ENCODE assay signal across 9 cellular contexts in genomic region chr1:154329152-154329521, GRCh38. TPM values are rescaled to one million over a fixed set of nuclear protein-coding genes. Genes with fewer than 3 reads are reported as not detected.
DNase-seq lines count a peak whose midpoint lies in the region; ATAC-seq and TF ChIP-seq lines count a peak whose summit lies in the region.
"Had no signal": no experiment of that assay in that cellular context is flagged by ENCODE, and none has a peak within 500 bp of the region (broad histone marks: within the 10 kb centered on the region; RNA-seq: fewer than 3 reads in every experiment).

No MANE protein-coding gene starts in this region.

- no peak overlapping the region for H3K27ac ChIP-seq in DOHH2 (ENCODE audit: low read depth, low read length)
- no peak overlapping the region for H3K27ac ChIP-seq in OCI-LY1 (ENCODE audit: low read depth, low read length, poor library complexity, severe bottlenecking)
- peak overlapping the region; percentile 85 to 98 (median 95) for H3K27ac ChIP-seq in esophagus squamous epithelium
- no peak overlapping the region for H3K27ac ChIP-seq in rectal smooth muscle tissue (ENCODE audit: low read depth, low read length)

- H3K9me2 ChIP-seq in DOHH2 (replicated peaks; ENCODE audit: control insufficient read depth, low read length) (no peaks in the 10 kb centered on the region), OCI-LY1 (ENCODE audit: low read depth, low read length) (no peaks in the 10 kb centered on the region)

- 40 to 80% methylated on average over 2 to 3 of the region's 6 CpGs for WGBS in esophagus squamous epithelium, 2 donors

- peaks cover 5% of the 10 kb centered on the region; the same call in 1 of the 2 replicates for H4K20me1 ChIP-seq in DOHH2 (ENCODE audit: control insufficient read depth, insufficient read depth, low read depth, low read length)
- H4K20me1 ChIP-seq in OCI-LY1 (ENCODE audit: insufficient read depth, low read length), result no peaks in the 10 kb centered on the region

- H3K36me3 ChIP-seq in DOHH2 (ENCODE audit: control insufficient read depth, low read length) (no peaks in the 10 kb centered on the region), OCI-LY1 (ENCODE audit: insufficient read depth, low read length) (no peaks in the 10 kb centered on the region), esophagus squamous epithelium (peaks cover 0 to 35% (median 13%) of the 10 kb centered on the region in 3 donors), rectal smooth muscle tissue (ENCODE audit: control insufficient read depth, insufficient read depth, low read length) (peaks cover 15% of the 10 kb centered on the region)

- H3K4me1 ChIP-seq in DOHH2 (ENCODE audit: control insufficient read depth, low read length) (peaks cover 46% of the 10 kb centered on the region), OCI-LY1 (ENCODE audit: insufficient read depth, low read length, severe bottlenecking) (peaks cover 24% of the 10 kb centered on the region), esophagus squamous epithelium (peaks cover 29 to 72% (median 39%) of the 10 kb centered on the region in 3 donors), rectal smooth muscle tissue (ENCODE audit: control insufficient read depth, insufficient read depth, low read length) (peaks cover 25% of the 10 kb centered on the region)

- ATAC-seq in HG03432 (IDR thresholded peaks at IDR 0.05; ENCODE audit: unreplicated experiment) (no peak), GM21528 (IDR thresholded peaks at IDR 0.05; ENCODE audit: low FRiP score, unreplicated experiment) (no peak)

- H3K9ac ChIP-seq in OCI-LY1 (ENCODE audit: low read length) (no peak overlapping the region), rectal smooth muscle tissue (ENCODE audit: low read length) (peak overlapping the region; percentile 4)

- H3K79me2 ChIP-seq in DOHH2 (ENCODE audit: control insufficient read depth, low read length), result no peaks in the 10 kb centered on the region
- no peaks in the 10 kb centered on the region for H3K79me2 ChIP-seq in OCI-LY1 (ENCODE audit: insufficient read depth, low read length)

- no peak for DNase-seq in esophagus squamous epithelium (lab: John Stamatoyannopoulos, UW)
- no peak for DNase-seq in NCI-H345 treated with DMSO at 0.1 percent for 48 hours (lab: John Stamatoyannopoulos, UW; ENCODE audit: unreplicated experiment)
- no peak for DNase-seq in AG08395 (ENCODE audit: low spot score)

- H3K9me3 ChIP-seq in DOHH2 (ENCODE audit: control insufficient read depth, insufficient read depth, low read length) (no peaks in the 10 kb centered on the region), OCI-LY1 (ENCODE audit: low read length) (no peaks in the 10 kb centered on the region), esophagus squamous epithelium (no peaks in the 10 kb centered on the region)

- no peaks in the 10 kb centered on the region for H3F3A ChIP-seq in DOHH2 (ENCODE audit: control insufficient read depth, insufficient read depth)
- H3F3A ChIP-seq in OCI-LY1 (ENCODE audit: insufficient read depth, low read length), result no peaks in the 10 kb centered on the region

- TF ChIP-seq CTCF in DOHH2 (IDR thresholded peaks at IDR 0.05; ENCODE audit: low read depth, low read length, poor library complexity, severe bottlenecking) (peak; percentile 33), OCI-LY1 (IDR thresholded peaks at IDR 0.05; ENCODE audit: low read length) (peak; percentile 39), esophagus squamous epithelium (IDR thresholded peaks at IDR 0.05) (peak in 1 of 6 experiments; percentile 15)

- peak overlapping the region; percentile 56; the same call in 1 of the 2 replicates for H3K4me2 ChIP-seq in DOHH2 (ENCODE audit: low read length)
- H3K4me2 ChIP-seq in OCI-LY1 (ENCODE audit: low read length), result peak overlapping the region; percentile 78

- TF ChIP-seq POLR2A in esophagus squamous epithelium (IDR thresholded peaks at IDR 0.05), result no peak

- no peak overlapping the region for H2AFZ ChIP-seq in OCI-LY1 (ENCODE audit: low read length)

- peaks cover 72% of the 10 kb centered on the region for H3K27me3 ChIP-seq in DOHH2 (ENCODE audit: control insufficient read depth, low read length)
- H3K27me3 ChIP-seq in OCI-LY1 (ENCODE audit: insufficient read depth, low read length), result 0 out of 2 replicates have a peak, but pooled peaks cover 4% of the 10 kb centered on the region
- peaks cover 0 to 26% (median 0%) of the 10 kb centered on the region in 4 donors for H3K27me3 ChIP-seq in esophagus squamous epithelium
- H3K27me3 ChIP-seq in rectal smooth muscle tissue (ENCODE audit: control insufficient read depth, insufficient read depth, low read length), result no peaks in the 10 kb centered on the region

- intact Hi-C loops in esophagus squamous epithelium (cut with DNase I), result no loop called here

- H3K4me3 ChIP-seq in DOHH2 (ENCODE audit: low read length) (no peak overlapping the region), OCI-LY1 (ENCODE audit: low read depth, low read length, poor library complexity, severe bottlenecking) (peak overlapping the region; percentile 52), esophagus squamous epithelium (peak overlapping the region; percentile 27 to 91 (median 46)), rectal smooth muscle tissue (ENCODE audit: low read length) (peak overlapping the region; percentile 62)

RNA-seq across cellular contexts. Expression of gene ATP8B2, which starts 3.8 kb away (rescaled TPM):
- total RNA-seq in esophagus squamous epithelium, result 10 to 100 TPM in 2 of 4 donors, 1 to 10 TPM in 2; 2.4 to 55.5 (median 11.1) TPM

RNA-seq across cellular contexts. Expression of gene AQP10, which starts 8.2 kb away (rescaled TPM):
- not detected for total RNA-seq in esophagus squamous epithelium
- total RNA-seq: activated CD8-positive, alpha-beta memory T cell treated with anti-CD3 and anti-CD28 coated beads for 36 hours had no signal

RNA-seq across cellular contexts. Expression of gene HAX1, which starts 56.7 kb away (rescaled TPM):
- total RNA-seq in esophagus squamous epithelium, result 100 to 1,000 TPM in 1 of 4 donors, 10 to 100 TPM in 3; 39.3 to 105 (median 88.9) TPM

Comparison
In these comparisons a context has a peak if more than half of its experiments do, and no peak if none do; other contexts are left out.
1. H3K27ac ChIP-seq: peak in esophagus squamous epithelium (4 of 4); none in DOHH2 (single experiment), OCI-LY1 (single experiment) and rectal smooth muscle tissue (single experiment).